8 cellular contexts compared by ENCODE assay signal in genomic region chr19:39540333-39540673, GRCh38. TPM values are rescaled to one million over a fixed set of nuclear protein-coding genes. Genes with fewer than 3 reads are reported as not detected.
DNase-seq lines count a peak whose midpoint lies in the region; ATAC-seq, FAIRE-seq and TF ChIP-seq lines count a peak whose summit lies in the region.

No MANE protein-coding gene starts in this region.

- H3K9me3 ChIP-seq in keratinocyte (ENCODE audit: control insufficient read depth, low read depth, low read length) (no peaks in the 10 kb centered on the region), testis (no peaks in the 10 kb centered on the region)

- peak overlapping the region; percentile 87 for H3K27ac ChIP-seq in keratinocyte (ENCODE audit: control insufficient read depth, insufficient read depth, low read length)
- H3K27ac ChIP-seq in testis, result peak overlapping the region; percentile 91 to 99

- WGBS in testis, 2 donors, result 1 to 3% methylated on average over 10 of the region's 10 CpGs

- intact Hi-C loops in activated T-helper 2 cell treated with anti-CD3 and anti-CD28 coated beads, Interferon-gamma antibody, Interleukin-2, Interleukin-4, amounts not matched to agents 10 μg/mL and 5 μg/mL and 100 μg/mL, durations not matched to agents 14 hours and 24 hours and 36 hours (cut with micrococcal nuclease), result loop anchor here (1.0 to 10.0 kb wide), 4 partner anchors 95 to 304 kb away; partner anchors contain the start of genes FBL, SAMD4B and SUPT5H
- intact Hi-C loops in testis (cut with DNase I; ENCODE audit: low total_unique reads) (no loop called here), posterior vena cava (cut with DNase I) (no loop called here)

- DNase-seq in activated T-cell treated with anti-CD3 and anti-CD28 coated beads, Interleukin-2, amount 50 U/mL, for 4 hours, result no peak
- DNase-seq in activated T-cell treated with anti-CD3 and anti-CD28 coated beads for 4 hours, result no peak
- no peak for DNase-seq in activated T-helper 2 cell treated with anti-CD3 and anti-CD28 coated beads, Interferon-gamma antibody, Interleukin-2, Interleukin-4, amounts not matched to agents 10 μg/mL and 5 μg/mL and 100 μg/mL, durations not matched to agents 14 hours and 24 hours and 36 hours (ENCODE audit: low spot score)
- no peak for DNase-seq in keratinocyte (ENCODE audit: low read depth, low spot score)
- no peak for DNase-seq in testis
- no peak for DNase-seq in posterior vena cava (ENCODE audit: low spot score)
- no peak for DNase-seq in NCI-H526 treated with DMSO at 0.1 percent for 48 hours (lab: John Stamatoyannopoulos, UW)

- TF ChIP-seq POLR2A in testis (IDR thresholded peaks at IDR 0.05), result no peak

- peak overlapping the region; percentile 93 for H3K27ac Mint-ChIP-seq in activated T-helper 2 cell treated with anti-CD3 and anti-CD28 coated beads, Interferon-gamma antibody, Interleukin-2, Interleukin-4, amounts not matched to agents 10 μg/mL and 5 μg/mL and 100 μg/mL, durations not matched to agents 14 hours and 24 hours and 36 hours

- no peaks in the 10 kb centered on the region for H3K9me1 ChIP-seq in keratinocyte (ENCODE audit: control insufficient read depth, extremely low read depth, insufficient read depth, low read length)

- H4K20me1 ChIP-seq in keratinocyte (ENCODE audit: control insufficient read depth, extremely low read depth, insufficient read depth, low read length), result no peaks in the 10 kb centered on the region

- H3K4me3 Mint-ChIP-seq in activated T-cell treated with anti-CD3 and anti-CD28 coated beads, Interleukin-2, amount 50 U/mL, for 4 hours, result peak overlapping the region; percentile 95
- H3K4me3 Mint-ChIP-seq in activated T-helper 2 cell treated with anti-CD3 and anti-CD28 coated beads, Interferon-gamma antibody, Interleukin-2, Interleukin-4, amounts not matched to agents 10 μg/mL and 5 μg/mL and 100 μg/mL, durations not matched to agents 14 hours and 24 hours and 36 hours (ENCODE audit: low read depth), result peak overlapping the region; percentile 94

- H3K4me1 ChIP-seq in keratinocyte (ENCODE audit: control insufficient read depth, extremely low read depth, insufficient read depth, low read length) (peaks cover 39% of the 10 kb centered on the region), testis (peaks cover 16% of the 10 kb centered on the region)

- H3K36me3 Mint-ChIP-seq in activated T-cell treated with anti-CD3 and anti-CD28 coated beads, Interleukin-2, amount 50 U/mL, for 4 hours (ENCODE audit: insufficient read depth), result peaks cover 5% of the 10 kb centered on the region
- H3K36me3 Mint-ChIP-seq in activated T-helper 2 cell treated with anti-CD3 and anti-CD28 coated beads, Interferon-gamma antibody, Interleukin-2, Interleukin-4, amounts not matched to agents 10 μg/mL and 5 μg/mL and 100 μg/mL, durations not matched to agents 14 hours and 24 hours and 36 hours (ENCODE audit: low read depth), result peaks cover 23% of the 10 kb centered on the region

- H3K36me3 ChIP-seq in keratinocyte (ENCODE audit: control insufficient read depth in 2 of 2, extremely low read depth in 1 of 2, insufficient read depth in 2 of 2, low read length in 2 of 2) (no peaks in the 10 kb centered on the region), testis (ENCODE audit: low read depth, missing control alignments) (no peaks in the 10 kb centered on the region)

- FAIRE-seq in keratinocyte (lab: Jason Lieb, UNC), result peak; percentile 76

- ATAC-seq in activated T-cell treated with anti-CD3 and anti-CD28 coated beads, Interleukin-2, amount 50 U/mL, for 4 hours, result no peak
- no peak for ATAC-seq in HG02973 (IDR thresholded peaks at IDR 0.05; ENCODE audit: unreplicated experiment)

- H3K4me3 ChIP-seq in keratinocyte (ENCODE audit: control insufficient read depth in 2 of 3, extremely low read depth in 1 of 3, insufficient read depth in 2 of 3, low read depth in 1 of 3, low read length in 3 of 3) (peak overlapping the region in 2 of 3 experiments; percentile 36 to 82), testis (peak overlapping the region; percentile 77 to 92)

- peaks cover 53% of the 10 kb centered on the region for H3K4me1 Mint-ChIP-seq in activated T-cell treated with anti-CD3 and anti-CD28 coated beads, Interleukin-2, amount 50 U/mL, for 4 hours (ENCODE audit: low read depth)
- peaks cover 28% of the 10 kb centered on the region for H3K4me1 Mint-ChIP-seq in activated T-helper 2 cell treated with anti-CD3 and anti-CD28 coated beads, Interferon-gamma antibody, Interleukin-2, Interleukin-4, amounts not matched to agents 10 μg/mL and 5 μg/mL and 100 μg/mL, durations not matched to agents 14 hours and 24 hours and 36 hours (ENCODE audit: low read depth)

- H2AFZ ChIP-seq in keratinocyte (ENCODE audit: control insufficient read depth, low read length), result peak overlapping the region; percentile 95

- TF ChIP-seq CTCF in keratinocyte (optimal IDR thresholded peaks at IDR 0.05 in 1 of 3, IDR thresholded peaks at IDR 0.05 in 1 of 3, conservative IDR thresholded peaks at IDR 0.05 in 1 of 3; ENCODE audit: extremely low read depth in 1 of 3, insufficient read depth in 2 of 3, low read length in 3 of 3) (no peak), testis (IDR thresholded peaks at IDR 0.05) (no peak)

- H3K9ac ChIP-seq in keratinocyte (ENCODE audit: control insufficient read depth, extremely low read depth, insufficient read depth, low read length), result peak overlapping the region; percentile 90

- H3K27me3 ChIP-seq in keratinocyte (ENCODE audit: control insufficient read depth, extremely low read depth, insufficient read depth, low read length) (no peaks in the 10 kb centered on the region), testis (no peaks in the 10 kb centered on the region)

- dilution Hi-C loops in keratinocyte (cut with MboI; ENCODE audit: extremely low pct_ligation_motif_present, low sequenced_read_pairs), result no loop called here

- H3K9me3 Mint-ChIP-seq in activated T-cell treated with anti-CD3 and anti-CD28 coated beads, Interleukin-2, amount 50 U/mL, for 4 hours, result no peaks in the 10 kb centered on the region
- H3K9me3 Mint-ChIP-seq in activated T-helper 2 cell treated with anti-CD3 and anti-CD28 coated beads, Interferon-gamma antibody, Interleukin-2, Interleukin-4, amounts not matched to agents 10 μg/mL and 5 μg/mL and 100 μg/mL, durations not matched to agents 14 hours and 24 hours and 36 hours, result no peaks in the 10 kb centered on the region

- H3K4me2 ChIP-seq in keratinocyte (ENCODE audit: control insufficient read depth, extremely low read depth, insufficient read depth, low read depth, low read length), result peak overlapping the region; percentile 83

- no peaks in the 10 kb centered on the region for H3K27me3 Mint-ChIP-seq in activated T-cell treated with anti-CD3 and anti-CD28 coated beads, Interleukin-2, amount 50 U/mL, for 4 hours (ENCODE audit: low read depth)
- no peaks in the 10 kb centered on the region for H3K27me3 Mint-ChIP-seq in activated T-helper 2 cell treated with anti-CD3 and anti-CD28 coated beads, Interferon-gamma antibody, Interleukin-2, Interleukin-4, amounts not matched to agents 10 μg/mL and 5 μg/mL and 100 μg/mL, durations not matched to agents 14 hours and 24 hours and 36 hours (ENCODE audit: low read depth)

- peaks cover 21% of the 10 kb centered on the region for H3K79me2 ChIP-seq in keratinocyte (ENCODE audit: control insufficient read depth, insufficient read depth, low read length)

RNA-seq across cellular contexts. Expression of gene EID2, which starts 0.3 kb away (rescaled TPM):
- 10 to 100 TPM; 14.9 to 16.5 (median 16.1) TPM for total RNA-seq in activated T-cell treated with anti-CD3 and anti-CD28 coated beads, Interleukin-2, amount 50 U/mL, for 4 hours
- total RNA-seq in activated T-helper 2 cell treated with anti-CD3 and anti-CD28 coated beads, Interferon-gamma antibody, Interleukin-2, Interleukin-4, amounts not matched to agents 10 μg/mL and 5 μg/mL and 100 μg/mL, durations not matched to agents 14 hours and 24 hours and 36 hours, result 17.2 and 18.3 TPM in 2 replicates
- polyA plus RNA-seq in keratinocyte (9.5 to 12.9 TPM (median 9.6 TPM) in 3 replicates), testis (ENCODE audit: insufficient read depth, low read depth, low replicate concordance) (15.0 TPM)
- polyA plus RNA-seq in keratinocyte (2011; ENCODE audit: low read depth), result 9.9 TPM
- polyA plus RNA-seq in keratinocyte (2011; cell fraction: cytosol; rRNA removed), result 7.8 and 9.3 TPM in 2 replicates
- polyA plus RNA-seq in keratinocyte (2011; cell fraction: nucleus; rRNA removed), result 7.8 and 9.6 TPM in 2 replicates
- polyA plus RNA-seq in keratinocyte (2012; ENCODE audit: low replicate concordance), result 10.2 and 17.0 TPM in 2 replicates
- 2.0 to 4.3 TPM (median 3.7 TPM) in 3 replicates for polyA minus RNA-seq in keratinocyte
- 4.0 TPM for polyA minus RNA-seq in keratinocyte (2011; cell fraction: cytosol; rRNA and poly(A)+ RNA removed)
- 2.2 and 3.5 TPM in 2 replicates for polyA minus RNA-seq in keratinocyte (2011; cell fraction: nucleus; rRNA and poly(A)+ RNA removed)
- total RNA-seq in testis (10 to 100 TPM; 23.9 to 26.7 TPM), posterior vena cava (10 to 100 TPM; 12.9 to 13.0 TPM)

RNA-seq across cellular contexts. Expression of gene EID2B, which starts 7.7 kb away (rescaled TPM):
- 1 to 10 TPM; 2.2 to 2.6 (median 2.4) TPM for total RNA-seq in activated T-cell treated with anti-CD3 and anti-CD28 coated beads, Interleukin-2, amount 50 U/mL, for 4 hours
- 3.5 and 4.1 TPM in 2 replicates for total RNA-seq in activated T-helper 2 cell treated with anti-CD3 and anti-CD28 coated beads, Interferon-gamma antibody, Interleukin-2, Interleukin-4, amounts not matched to agents 10 μg/mL and 5 μg/mL and 100 μg/mL, durations not matched to agents 14 hours and 24 hours and 36 hours
- 1.1 to 1.9 TPM (median 1.2 TPM) in 3 replicates for polyA plus RNA-seq in keratinocyte
- 0.19 TPM for polyA plus RNA-seq in keratinocyte (2011; ENCODE audit: low read depth)
- 1.1 and 1.3 TPM in 2 replicates for polyA plus RNA-seq in keratinocyte (2011; cell fraction: cytosol; rRNA removed)
- 1.1 and 1.2 TPM in 2 replicates for polyA plus RNA-seq in keratinocyte (2011; cell fraction: nucleus; rRNA removed)
- polyA plus RNA-seq in keratinocyte (2012; ENCODE audit: low replicate concordance), result 0.52 and 1.7 TPM in 2 replicates
- 0.13 to 0.23 TPM in 2 of 3 replicates, not detected in the other for polyA minus RNA-seq in keratinocyte
- not detected for polyA minus RNA-seq in keratinocyte (2011; cell fraction: cytosol; rRNA and poly(A)+ RNA removed)
- 0.21 and 0.39 TPM in 2 replicates for polyA minus RNA-seq in keratinocyte (2011; cell fraction: nucleus; rRNA and poly(A)+ RNA removed)
- 10 to 100 TPM in 1 of 2 donors, 1 to 10 TPM in 1; 9.2 to 12.2 TPM for total RNA-seq in testis
- 6.6 TPM for polyA plus RNA-seq in testis (ENCODE audit: insufficient read depth, low read depth, low replicate concordance)
- total RNA-seq in posterior vena cava, result 1 to 10 TPM; 2.4 to 2.9 TPM

RNA-seq across cellular contexts. Expression of gene SELENOV, which starts 25.4 kb away (rescaled TPM):
- not detected for total RNA-seq in activated T-cell treated with anti-CD3 and anti-CD28 coated beads, Interleukin-2, amount 50 U/mL, for 4 hours
- not detected in 2 replicates for total RNA-seq in activated T-helper 2 cell treated with anti-CD3 and anti-CD28 coated beads, Interferon-gamma antibody, Interleukin-2, Interleukin-4, amounts not matched to agents 10 μg/mL and 5 μg/mL and 100 μg/mL, durations not matched to agents 14 hours and 24 hours and 36 hours
- polyA plus RNA-seq in keratinocyte (not detected in 3 replicates), testis (ENCODE audit: insufficient read depth, low read depth, low replicate concordance) (19.7 TPM)
- polyA plus RNA-seq in keratinocyte (2011; ENCODE audit: low read depth), result not detected
- not detected in 2 replicates for polyA plus RNA-seq in keratinocyte (2011; cell fraction: cytosol; rRNA removed)
- not detected in 2 replicates for polyA plus RNA-seq in keratinocyte (2011; cell fraction: nucleus; rRNA removed)
- polyA plus RNA-seq in keratinocyte (2012; ENCODE audit: low replicate concordance), result not detected in 2 replicates
- not detected in 3 replicates for polyA minus RNA-seq in keratinocyte
- not detected for polyA minus RNA-seq in keratinocyte (2011; cell fraction: cytosol; rRNA and poly(A)+ RNA removed)
- not detected in 2 replicates for polyA minus RNA-seq in keratinocyte (2011; cell fraction: nucleus; rRNA and poly(A)+ RNA removed)
- total RNA-seq in testis (10 to 100 TPM in 1 of 2 donors, 1 to 10 TPM in 1; 2.5 to 10.8 TPM), posterior vena cava (not detected)

RNA-seq across cellular contexts. Expression of gene DLL3, which starts 41.6 kb away (rescaled TPM):
- 1 to 10 TPM; 1.7 to 3.3 (median 1.7) TPM for total RNA-seq in activated T-cell treated with anti-CD3 and anti-CD28 coated beads, Interleukin-2, amount 50 U/mL, for 4 hours
- total RNA-seq in activated T-helper 2 cell treated with anti-CD3 and anti-CD28 coated beads, Interferon-gamma antibody, Interleukin-2, Interleukin-4, amounts not matched to agents 10 μg/mL and 5 μg/mL and 100 μg/mL, durations not matched to agents 14 hours and 24 hours and 36 hours, result 1.6 and 1.8 TPM in 2 replicates
- polyA plus RNA-seq in keratinocyte (0.80 to 1.1 TPM (median 0.89 TPM) in 3 replicates), testis (ENCODE audit: insufficient read depth, low read depth, low replicate concordance) (1.6 TPM)
- not detected for polyA plus RNA-seq in keratinocyte (2011; ENCODE audit: low read depth)
- 0.64 and 1.1 TPM in 2 replicates for polyA plus RNA-seq in keratinocyte (2011; cell fraction: cytosol; rRNA removed)
- 0.27 and 0.37 TPM in 2 replicates for polyA plus RNA-seq in keratinocyte (2011; cell fraction: nucleus; rRNA removed)
- polyA plus RNA-seq in keratinocyte (2012; ENCODE audit: low replicate concordance), result 0.41 and 1.3 TPM in 2 replicates
- 0.20 to 0.43 TPM in 2 of 3 replicates, not detected in the other for polyA minus RNA-seq in keratinocyte
- polyA minus RNA-seq in keratinocyte (2011; cell fraction: cytosol; rRNA and poly(A)+ RNA removed), result not detected
- polyA minus RNA-seq in keratinocyte (2011; cell fraction: nucleus; rRNA and poly(A)+ RNA removed), result not detected in 2 replicates
- total RNA-seq in testis (1 to 10 TPM; 4.5 to 6.5 TPM), posterior vena cava (not detected)

RNA-seq across cellular contexts. Expression of gene TIMM50, which starts 59.7 kb away (rescaled TPM):
- total RNA-seq in activated T-cell treated with anti-CD3 and anti-CD28 coated beads, Interleukin-2, amount 50 U/mL, for 4 hours, result 100 to 1,000 TPM; 192 to 211 (median 195) TPM
- total RNA-seq in activated T-helper 2 cell treated with anti-CD3 and anti-CD28 coated beads, Interferon-gamma antibody, Interleukin-2, Interleukin-4, amounts not matched to agents 10 μg/mL and 5 μg/mL and 100 μg/mL, durations not matched to agents 14 hours and 24 hours and 36 hours, result 110 and 115 TPM in 2 replicates
- 71.6 to 91.5 TPM (median 85.5 TPM) in 3 replicates for polyA plus RNA-seq in keratinocyte
- 70.1 TPM for polyA plus RNA-seq in keratinocyte (2011; ENCODE audit: low read depth)
- polyA plus RNA-seq in keratinocyte (2011; cell fraction: cytosol; rRNA removed), result 59.6 and 76.9 TPM in 2 replicates
- polyA plus RNA-seq in keratinocyte (2011; cell fraction: nucleus; rRNA removed), result 70.9 and 76.6 TPM in 2 replicates
- 68.5 and 89.8 TPM in 2 replicates for polyA plus RNA-seq in keratinocyte (2012; ENCODE audit: low replicate concordance)
- polyA minus RNA-seq in keratinocyte, result 68.9 to 130 TPM (median 90.1 TPM) in 3 replicates
- 89.6 TPM for polyA minus RNA-seq in keratinocyte (2011; cell fraction: cytosol; rRNA and poly(A)+ RNA removed)
- 30.5 and 51.5 TPM in 2 replicates for polyA minus RNA-seq in keratinocyte (2011; cell fraction: nucleus; rRNA and poly(A)+ RNA removed)
- 10 to 100 TPM; 80.6 to 96.1 TPM for total RNA-seq in testis
- polyA plus RNA-seq in testis (ENCODE audit: insufficient read depth, low read depth, low replicate concordance), result 130 TPM
- total RNA-seq in posterior vena cava, result 10 to 100 TPM; 44.5 to 45.5 TPM
